ENCODE assay signal across 19 cellular contexts in the genomic region with DNA sequence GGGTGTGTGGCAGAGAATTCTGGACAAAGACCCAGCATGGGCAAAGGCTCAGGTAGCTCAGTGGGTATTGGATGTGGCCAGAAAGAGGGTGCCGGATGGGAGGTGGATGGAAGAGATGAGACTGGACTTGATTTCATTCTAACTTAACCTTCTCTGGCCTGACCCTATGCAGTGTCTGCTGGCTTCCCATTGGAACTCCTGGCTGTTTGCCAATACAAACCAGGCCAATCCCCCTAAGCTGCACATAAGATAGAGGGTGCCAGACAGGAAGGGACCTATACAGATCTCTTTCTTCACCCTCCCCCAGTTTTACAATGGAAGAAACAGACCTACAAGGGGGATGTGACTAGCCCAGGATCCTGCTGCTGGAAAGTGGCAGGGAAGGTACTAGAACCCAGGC. TPM values are rescaled to one million over a fixed set of nuclear protein-coding genes. Genes with fewer than 3 reads are reported as not detected.
DNase-seq lines count a peak whose midpoint lies in the region; ATAC-seq and TF ChIP-seq lines count a peak whose summit lies in the region.
"Had no signal": no experiment of that assay in that cellular context is flagged by ENCODE, and none has a peak within 500 bp of the region (broad histone marks: within the 10 kb centered on the region; RNA-seq: fewer than 3 reads in every experiment).

No MANE protein-coding gene starts in this region.

- peaks cover 0 to 3% (median 0%) of the 10 kb centered on the region in 5 experiments for H3K9me3 Mint-ChIP-seq in brain
- no peaks in the 10 kb centered on the region for H3K9me3 Mint-ChIP-seq in naive thymus-derived CD4-positive, alpha-beta T cell
- H3K9me3 Mint-ChIP-seq: activated B cell treated with CpG ODN at 0.5 μM for 24 hours had no signal

- TF ChIP-seq CTCF in HCT116 (IDR thresholded peaks at IDR 0.05 in 2 of 3, conservative IDR thresholded peaks at IDR 0.05 in 1 of 3; ENCODE audit: borderline replicate concordance in 1 of 3, insufficient read depth in 1 of 3, low read depth in 2 of 3, low read length in 2 of 3) = no peak
- TF ChIP-seq CTCF in brain (conservative IDR thresholded peaks at IDR 0.05) = no peak

- peak; percentile 27 for DNase-seq in D341Med (ENCODE audit: low spot score)
- DNase-seq in HCT116 (ENCODE audit: low read depth, low spot score) = no peak
- DNase-seq in naive thymus-derived CD4-positive, alpha-beta T cell = no peak
- DNase-seq: activated B cell treated with CpG ODN at 0.5 μM for 24 hours; activated gamma-delta T cell treated with Interleukin-2 at 50 U/mL for 16 hours; DMS153; GOT3; Karpas-422; lower lobe of right lung; NCI-H1417; NCI-H226; stimulated activated CD4-positive, alpha-beta T cell treated with anti-CD3 and anti-CD28 coated beads, Interleukin-12 subunit alpha, Interleukin-12 subunit beta, amount 100 ng/mL, for 4 hours; stimulated activated naive CD4-positive, alpha-beta T cell treated with Interleukin-2 at 50 U/mL for 16 hours; trophoblast cell had no signal

- no peaks in the 10 kb centered on the region for H3K9me2 ChIP-seq in HCT116 (ENCODE audit: insufficient read depth)

- no peaks in the 10 kb centered on the region for H4K20me1 ChIP-seq in HCT116 (ENCODE audit: insufficient read depth)

- peaks cover 12% of the 10 kb centered on the region for H3K27me3 Mint-ChIP-seq in brain
- H3K27me3 Mint-ChIP-seq in naive thymus-derived CD4-positive, alpha-beta T cell = peaks cover 8 to 24% (median 19%) of the 10 kb centered on the region in 5 donors

- H2AFZ ChIP-seq in HCT116 (ENCODE audit: low read depth, low read length, poor library complexity, severe bottlenecking) = no peak overlapping the region

- intact Hi-C loops in HCT116 (cut with micrococcal nuclease) = no loop called here
- intact Hi-C loops in naive thymus-derived CD4-positive, alpha-beta T cell (cut with micrococcal nuclease) = no loop called here

- peaks cover 3% of the 10 kb centered on the region for H3K36me3 Mint-ChIP-seq in brain
- H3K36me3 Mint-ChIP-seq in naive thymus-derived CD4-positive, alpha-beta T cell = no peaks in the 10 kb centered on the region

- ATAC-seq in HCT116 (no peak), HG03108 (IDR thresholded peaks at IDR 0.05; ENCODE audit: unreplicated experiment) (no peak), GM21381 (IDR thresholded peaks at IDR 0.05; ENCODE audit: unreplicated experiment) (no peak), HG02981 (IDR thresholded peaks at IDR 0.05; ENCODE audit: unreplicated experiment) (no peak)
- no peak for ATAC-seq in naive thymus-derived CD4-positive, alpha-beta T cell

- H3K9ac ChIP-seq in HCT116 (ENCODE audit: low read length) = no peak overlapping the region

- POLR2A ChIA-PET in HCT116 (lab: Charles Lee) = no interaction called here
- POLR2A ChIA-PET in naive thymus-derived CD4-positive, alpha-beta T cell (lab: Charles Lee) = no interaction called here

- BruUV-seq in HCT116 (replicated peaks; lab: Mats Ljungman, UMichigan) = no TSS peak

- CTCF ChIA-PET in HCT116 (lab: Charles Lee) = interaction anchor here (1.3 kb wide), 1 partner anchor 182 kb away, joined by 3 read pairs; no protein-coding TSS in a partner anchor
- CTCF ChIA-PET in naive thymus-derived CD4-positive, alpha-beta T cell (lab: Charles Lee) = no interaction called here

- no peak for TF ChIP-seq POLR2A in HCT116 (IDR thresholded peaks at IDR 0.05; ENCODE audit: borderline replicate concordance, extremely low read depth, insufficient read depth, insufficient read length)

- peak overlapping the region; percentile 100 for H3K4me2 ChIP-seq in HCT116 (ENCODE audit: low read length)

- peak overlapping the region; percentile 81 to 86 (median 83) for H3K4me3 Mint-ChIP-seq in brain
- peak overlapping the region in 8 of 10 donors; percentile 5 to 77 (median 24) for H3K4me3 Mint-ChIP-seq in naive thymus-derived CD4-positive, alpha-beta T cell
- H3K4me3 Mint-ChIP-seq: activated B cell treated with CpG ODN at 0.5 μM for 24 hours had no signal

- H3K27me3 ChIP-seq in HCT116 (ENCODE audit: insufficient read depth, low read length) = no peaks in the 10 kb centered on the region
- no peaks in the 10 kb centered on the region for H3K27me3 ChIP-seq in naive thymus-derived CD4-positive, alpha-beta T cell (ENCODE audit: control insufficient read depth in 2 of 2, insufficient read depth in 2 of 2, low read length in 2 of 2)

- RAD21 ChIA-PET in HCT116 (lab: Charles Lee; ENCODE audit: low non-redundant PET in 1 of 2, low total read pairs in 2 of 2, uncharacterized antibody in 2 of 2, unreplicated experiment in 2 of 2) = no interaction called here

- no peaks in the 10 kb centered on the region for H3K36me3 ChIP-seq in HCT116 (ENCODE audit: control insufficient read depth in 1 of 2, insufficient read depth in 2 of 2, low read length in 2 of 2)
- H3K36me3 ChIP-seq in naive thymus-derived CD4-positive, alpha-beta T cell (ENCODE audit: control insufficient read depth in 2 of 3, insufficient read depth in 3 of 3, low read length in 3 of 3) = no peaks in the 10 kb centered on the region
- H3K36me3 ChIP-seq: lower lobe of right lung had no signal

- peak overlapping the region in 1 of 2 experiments; percentile 84; a peak in 2 of 4 replicates for H3K4me3 ChIP-seq in HCT116 (replicated peaks in 1 of 2; ENCODE audit: low read depth in 1 of 2, low read length in 2 of 2)
- no peak overlapping the region for H3K4me3 ChIP-seq in naive thymus-derived CD4-positive, alpha-beta T cell (ENCODE audit: low read length)

- H3K4me1 Mint-ChIP-seq in brain = peaks cover 50% of the 10 kb centered on the region
- H3K4me1 Mint-ChIP-seq in naive thymus-derived CD4-positive, alpha-beta T cell = peaks cover 0 to 27% (median 6%) of the 10 kb centered on the region in 7 donors

- peaks cover 2 to 19% of the 10 kb centered on the region in 2 experiments; a peak in 3 of 4 replicates for H3K4me1 ChIP-seq in HCT116 (ENCODE audit: control insufficient read depth in 1 of 2, insufficient read depth in 2 of 2, low read length in 2 of 2)
- no peaks in the 10 kb centered on the region for H3K4me1 ChIP-seq in naive thymus-derived CD4-positive, alpha-beta T cell (ENCODE audit: control insufficient read depth in 2 of 2, insufficient read depth in 2 of 2, low read length in 2 of 2)

- H3K79me2 ChIP-seq in HCT116 (ENCODE audit: insufficient read depth, low read length) = 0 out of 2 replicates have a peak, but pooled peaks cover 6% of the 10 kb centered on the region

- H3K9me3 ChIP-seq in HCT116 (ENCODE audit: control insufficient read depth in 1 of 2, insufficient read depth in 1 of 2, low read depth in 1 of 2, low read length in 2 of 2) = no peaks in the 10 kb centered on the region
- no peaks in the 10 kb centered on the region for H3K9me3 ChIP-seq in naive thymus-derived CD4-positive, alpha-beta T cell (ENCODE audit: control insufficient read depth in 2 of 3, low read length in 3 of 3)
- H3K9me3 ChIP-seq: lower lobe of right lung had no signal

- H3K27ac Mint-ChIP-seq in brain = peak overlapping the region in 2 of 5 experiments; percentile 39 to 53
- H3K27ac Mint-ChIP-seq in naive thymus-derived CD4-positive, alpha-beta T cell = peak overlapping the region in 1 of 9 donors; percentile 18
- H3K27ac Mint-ChIP-seq: activated B cell treated with CpG ODN at 0.5 μM for 24 hours had no signal

- no peak for TF ChIP-seq RAD21 in HCT116 (IDR thresholded peaks at IDR 0.05; ENCODE audit: low read depth)

- no peak overlapping the region for H3K27ac ChIP-seq in HCT116 (ENCODE audit: low read depth, low read length)
- H3K27ac ChIP-seq in naive thymus-derived CD4-positive, alpha-beta T cell (ENCODE audit: low read depth, low read length) = no peak overlapping the region
- H3K27ac ChIP-seq: epithelial cell of prostate, lower lobe of right lung had no signal

TF ChIP-seq in HCT116, 20 proteins besides CTCF, POLR2A, EP300 and RAD21 (continues in another document):
- TF ChIP-seq EGR1 (IDR thresholded peaks at IDR 0.05; ENCODE audit: low read depth) (no peak), CEBPB (IDR thresholded peaks at IDR 0.05; ENCODE audit: low read depth) (no peak), ELF1 (IDR thresholded peaks at IDR 0.05; ENCODE audit: borderline replicate concordance, low read depth) (no peak), ZBTB33 (IDR thresholded peaks at IDR 0.05; ENCODE audit: extremely low read depth, insufficient replicate concordance, low read length) (no peak), JUND (IDR thresholded peaks at IDR 0.05) (no peak), TCF7L2 (IDR thresholded peaks at IDR 0.05; ENCODE audit: borderline replicate concordance, extremely low read depth, insufficient read depth, insufficient read length) (no peak), EZH2 (IDR thresholded peaks at IDR 0.05) (no peak), CBX3 (IDR thresholded peaks at IDR 0.05; ENCODE audit: low read depth) (no peak), FOSL1 (IDR thresholded peaks at IDR 0.05; ENCODE audit: low read depth) (no peak), EZH2phosphoT487 (IDR thresholded peaks at IDR 0.05; ENCODE audit: borderline replicate concordance) (no peak), SP1 (IDR thresholded peaks at IDR 0.05; ENCODE audit: low read depth) (no peak), POLR2AphosphoS5 (IDR thresholded peaks at IDR 0.05; ENCODE audit: low read depth, low read length) (no peak), SRF (IDR thresholded peaks at IDR 0.05; ENCODE audit: low read depth) (no peak)
- TF ChIP-seq, protein P1, sequence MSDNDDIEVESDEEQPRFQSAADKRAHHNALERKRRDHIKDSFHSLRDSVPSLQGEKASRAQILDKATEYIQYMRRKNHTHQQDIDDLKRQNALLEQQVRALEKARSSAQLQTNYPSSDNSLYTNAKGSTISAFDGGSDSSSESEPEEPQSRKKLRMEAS (IDR thresholded peaks at IDR 0.05) = no peak

RNA-seq across cellular contexts. Expression of gene ANKDD1A, which starts 1.2 kb away (rescaled TPM):
- 8.1 TPM for total RNA-seq in HCT116 (2021; ENCODE audit: unreplicated experiment)
- 5.7 and 6.5 TPM in 2 replicates for polyA plus RNA-seq in HCT116 (2012)
- polyA plus RNA-seq in brain (ENCODE audit: insufficient read depth, low read depth, low replicate concordance) = 3.8 TPM
- total RNA-seq in naive thymus-derived CD4-positive, alpha-beta T cell = 1 to 10 TPM; 3.3 to 9.3 (median 4.0) TPM
- polyA plus RNA-seq in naive thymus-derived CD4-positive, alpha-beta T cell = 1 to 10 TPM in 1 of 2 donors, under 1 TPM in 1; 0.20 to 2.0 TPM
